8 cellular contexts compared by ENCODE assay signal in genomic region chr1:2526824-2527552, GRCh38. TPM values are rescaled to one million over a fixed set of nuclear protein-coding genes. Genes with fewer than 3 reads are reported as not detected.
DNase-seq lines count a peak whose midpoint lies in the region; ATAC-seq lines count a peak whose summit lies in the region.

No MANE protein-coding gene starts in this region.

- no peaks in the 10 kb centered on the region for H3K36me3 ChIP-seq in skeletal muscle satellite cell (ENCODE audit: insufficient read depth, low read length)

- H3K4me1 Mint-ChIP-seq in activated naive CD8-positive, alpha-beta T cell treated with anti-CD3 and anti-CD28 coated beads for 36 hours = peaks cover 46% of the 10 kb centered on the region

- peaks cover 63% of the 10 kb centered on the region for H3K4me1 ChIP-seq in skeletal muscle satellite cell (ENCODE audit: control insufficient read depth, insufficient read depth, low read length)

- H3K4me2 ChIP-seq in skeletal muscle satellite cell (ENCODE audit: low read length) = peak overlapping the region; percentile 86

- H3K27me3 Mint-ChIP-seq in activated naive CD8-positive, alpha-beta T cell treated with anti-CD3 and anti-CD28 coated beads for 36 hours = peaks cover 6% of the 10 kb centered on the region

- DNase-seq in NCI-H2171 treated with DMSO at 0.1 percent for 48 hours (lab: John Stamatoyannopoulos, UW) (peak; percentile 49), NCI-H2171 (lab: John Stamatoyannopoulos, UW) (no peak), NCI-H524 (lab: John Stamatoyannopoulos, UW) (peak; percentile 57 to 86), left ventricle myocardium superior (peak; percentile 86), GOT3 (lab: John Stamatoyannopoulos, UW) (no peak)
- peak; percentile 85 for DNase-seq in activated naive CD8-positive, alpha-beta T cell treated with anti-CD3 and anti-CD28 coated beads for 36 hours

- H3K9me3 Mint-ChIP-seq in activated naive CD8-positive, alpha-beta T cell treated with anti-CD3 and anti-CD28 coated beads for 36 hours = no peaks in the 10 kb centered on the region

- H3K9me3 ChIP-seq in skeletal muscle satellite cell (replicated peaks; ENCODE audit: low read length) = no peaks in the 10 kb centered on the region

- H3K27ac Mint-ChIP-seq in activated naive CD8-positive, alpha-beta T cell treated with anti-CD3 and anti-CD28 coated beads for 36 hours = peak overlapping the region; percentile 80

- no peaks in the 10 kb centered on the region for H3K27me3 ChIP-seq in skeletal muscle satellite cell (ENCODE audit: control insufficient read depth, insufficient read depth, low read length)

- H3K4me3 ChIP-seq in skeletal muscle satellite cell (ENCODE audit: low read length) = peak overlapping the region; percentile 98

- peak overlapping the region; percentile 46 for H3K4me3 Mint-ChIP-seq in activated naive CD8-positive, alpha-beta T cell treated with anti-CD3 and anti-CD28 coated beads for 36 hours

- no peak overlapping the region for H3K9ac ChIP-seq in skeletal muscle satellite cell (ENCODE audit: low read depth, low read length)

- peak; percentile 18 for ATAC-seq in HG02798 (IDR thresholded peaks at IDR 0.05; ENCODE audit: poor library complexity, unreplicated experiment)
- peak; percentile 76 for ATAC-seq in left ventricle myocardium superior

- intact Hi-C loops in left ventricle myocardium superior (cut with micrococcal nuclease) = no loop called here

- peaks cover 10% of the 10 kb centered on the region for H3K36me3 Mint-ChIP-seq in activated naive CD8-positive, alpha-beta T cell treated with anti-CD3 and anti-CD28 coated beads for 36 hours

RNA-seq across cellular contexts. Expression of gene PANK4, which starts 0.6 kb away (rescaled TPM):
- total RNA-seq in activated naive CD8-positive, alpha-beta T cell treated with anti-CD3 and anti-CD28 coated beads for 36 hours = 10 to 100 TPM; 29.8 to 34.3 TPM
- 50.2 TPM for total RNA-seq in left ventricle myocardium superior
- 21.3 and 24.0 TPM in 2 replicates for total RNA-seq in skeletal muscle satellite cell (2012; rRNA removed)

RNA-seq across cellular contexts. Expression of gene HES5, which starts 3.1 kb away (rescaled TPM):
- under 1 TPM in 1 of 2 experiments, not detected in 1; 0.28 TPM for total RNA-seq in activated naive CD8-positive, alpha-beta T cell treated with anti-CD3 and anti-CD28 coated beads for 36 hours
- 1.7 TPM for total RNA-seq in left ventricle myocardium superior
- not detected in 2 replicates for total RNA-seq in skeletal muscle satellite cell (2012; rRNA removed)

RNA-seq across cellular contexts. Expression of gene TNFRSF14, which starts 29.2 kb away (rescaled TPM):
- 100 to 1,000 TPM in 1 of 2 experiments, 10 to 100 TPM in 1; 99.6 to 104 TPM for total RNA-seq in activated naive CD8-positive, alpha-beta T cell treated with anti-CD3 and anti-CD28 coated beads for 36 hours
- total RNA-seq in left ventricle myocardium superior = 16.0 TPM
- total RNA-seq in skeletal muscle satellite cell (2012; rRNA removed) = 5.0 and 8.4 TPM in 2 replicates

RNA-seq across cellular contexts. Expression of gene PLCH2, which starts 50.9 kb away (rescaled TPM):
- 1 to 10 TPM; 1.2 to 1.4 TPM for total RNA-seq in activated naive CD8-positive, alpha-beta T cell treated with anti-CD3 and anti-CD28 coated beads for 36 hours
- total RNA-seq in left ventricle myocardium superior = 0.25 TPM
- under 0.01 and 0.22 TPM in 2 replicates for total RNA-seq in skeletal muscle satellite cell (2012; rRNA removed)

RNA-seq across cellular contexts. Expression of gene PRXL2B, which starts 59.6 kb away (rescaled TPM):
- 10 to 100 TPM; 42.2 to 43.2 TPM for total RNA-seq in activated naive CD8-positive, alpha-beta T cell treated with anti-CD3 and anti-CD28 coated beads for 36 hours
- 11.2 TPM for total RNA-seq in left ventricle myocardium superior
- 13.4 and 15.9 TPM in 2 replicates for total RNA-seq in skeletal muscle satellite cell (2012; rRNA removed)

Comparison
In these comparisons a context has a peak if more than half of its experiments do, and no peak if none do; other contexts are left out.
1. DNase-seq: peak in NCI-H2171 treated with DMSO at 0.1 percent for 48 hours (single experiment), NCI-H524 (2 of 2), activated naive CD8-positive, alpha-beta T cell treated with anti-CD3 and anti-CD28 coated beads for 36 hours (single experiment) and left ventricle myocardium superior (single experiment); none in NCI-H2171 (single experiment) and GOT3 (single experiment).